8 cellular contexts compared by ENCODE assay signal in genomic region chr17:3845361-3845753, GRCh38. TPM values are rescaled to one million over a fixed set of nuclear protein-coding genes. Genes with fewer than 3 reads are reported as not detected.
DNase-seq lines count a peak whose midpoint lies in the region; ATAC-seq, FAIRE-seq and TF ChIP-seq lines count a peak whose summit lies in the region.

No MANE protein-coding gene starts in this region.

- TF ChIP-seq CTCF in GM20000 (IDR thresholded peaks at IDR 0.05; ENCODE audit: extremely low read depth, missing control alignments) = no peak
- no peak for TF ChIP-seq CTCF in fibroblast of the aortic adventitia (IDR thresholded peaks at IDR 0.05; ENCODE audit: insufficient read depth, low read length)
- TF ChIP-seq CTCF in omental fat pad (IDR thresholded peaks at IDR 0.05) = no peak

- peak; percentile 52 for DNase-seq in AG20443 (ENCODE audit: low spot score)
- DNase-seq in GM20000 (ENCODE audit: low spot score) = peak; percentile 66
- peak; percentile 13 for DNase-seq in LHCN-M2 (ENCODE audit: low read depth)
- DNase-seq in activated CD8-positive, alpha-beta memory T cell treated with anti-CD3 and anti-CD28 coated beads, Interleukin-2, amount 50 U/mL, for 4 hours = peak; percentile 37
- DNase-seq in fibroblast of the aortic adventitia (ENCODE audit: low read depth) = peak; percentile 13
- no peak for DNase-seq in omental fat pad (ENCODE audit: low spot score)
- peak; percentile 18 for DNase-seq in urothelium cell line (ENCODE audit: low spot score)
- DNase-seq in effector CD4-positive, alpha-beta T cell = no peak

- no peak for FAIRE-seq in urothelium cell line (lab: Jason Lieb, UNC)

- peak; percentile 2 for ATAC-seq in omental fat pad (ENCODE audit: low FRiP score)

- peak overlapping the region; percentile 83 for H3K4me3 ChIP-seq in fibroblast of the aortic adventitia (ENCODE audit: low read depth, low read length)

RNA-seq across cellular contexts. Expression of gene NCBP3, which starts 0.7 kb away (rescaled TPM):
- total RNA-seq in LHCN-M2 (2014; rRNA removed) (19.9 and 21.9 TPM in 2 replicates), fibroblast of the aortic adventitia (ENCODE audit: low replicate concordance) (17.1 and 22.9 TPM in 2 replicates), omental fat pad (10 to 100 TPM; 16.3 to 31.9 (median 23.9) TPM)
- 12.7 TPM for polyA plus RNA-seq in LHCN-M2 (2012)

RNA-seq across cellular contexts. Expression of gene ITGAE, which starts 44.4 kb away (rescaled TPM):
- total RNA-seq in LHCN-M2 (2014; rRNA removed) (36.8 and 38.6 TPM in 2 replicates), fibroblast of the aortic adventitia (ENCODE audit: low replicate concordance) (19.7 and 37.4 TPM in 2 replicates), omental fat pad (10 to 100 TPM; 17.0 to 30.7 (median 22.2) TPM)
- 95.4 TPM for polyA plus RNA-seq in LHCN-M2 (2012)

RNA-seq across cellular contexts. Expression of gene CAMKK1, which starts 47.5 kb away (rescaled TPM):
- total RNA-seq in LHCN-M2 (2014; rRNA removed) = 3.6 and 3.7 TPM in 2 replicates
- 2.5 TPM for polyA plus RNA-seq in LHCN-M2 (2012)
- total RNA-seq in fibroblast of the aortic adventitia (ENCODE audit: low replicate concordance) = 8.3 and 17.7 TPM in 2 replicates
- 1 to 10 TPM; 4.3 to 9.9 (median 8.2) TPM for total RNA-seq in omental fat pad

Comparison
In these comparisons a context has a peak if more than half of its experiments do, and no peak if none do; other contexts are left out.
1. DNase-seq: peak in AG20443 (single experiment), GM20000 (single experiment), LHCN-M2 (single experiment), activated CD8-positive, alpha-beta memory T cell treated with anti-CD3 and anti-CD28 coated beads, Interleukin-2, amount 50 U/mL, for 4 hours (single experiment), fibroblast of the aortic adventitia (single experiment) and urothelium cell line (single experiment); none in omental fat pad (single experiment) and effector CD4-positive, alpha-beta T cell (single experiment).